13 cellular contexts compared by ENCODE assay signal in genomic region chr1:167298328-167298727, GRCh38.
"Had no signal": no experiment of that assay in that cellular context is flagged by ENCODE, and none has a peak within 500 bp of the region (broad histone marks: within the 10 kb centered on the region; RNA-seq: fewer than 3 reads in every experiment).

No MANE protein-coding gene starts in this region.

- H3K27me3 Mint-ChIP-seq: activated T-helper 17 cell treated with anti-CD3 and anti-CD28 coated beads, Interleukin-2, amount 50 U/mL, for 72 hours; memory B cell; T-helper 17 cell had no signal

- H3K9me3 ChIP-seq: pancreas, tibial artery had no signal

- H3K4me1 Mint-ChIP-seq: nephron had no signal

- H3K27ac Mint-ChIP-seq: activated T-helper 17 cell treated with anti-CD3 and anti-CD28 coated beads, Interleukin-2, amount 50 U/mL, for 72 hours; memory B cell had no signal

- DNase-seq: activated CD4-positive, alpha-beta T cell treated with anti-CD3 and anti-CD28 coated beads, Interleukin-2, amount 50 U/mL, for 1 hour; activated CD4-positive, CD25-positive, alpha-beta regulatory T cell; activated naive CD4-positive, alpha-beta T cell treated with anti-CD3 and anti-CD28 coated beads, Interleukin-2, amount 50 U/mL, for 16 hours; activated T-cell treated with anti-CD3 and anti-CD28 coated beads for 4 hours; anterior cingulate cortex; effector memory CD4-positive, alpha-beta T cell; left colon; pancreas; T-helper 17 cell; tibial artery had no signal

- H3K4me3 Mint-ChIP-seq: activated T-helper 17 cell treated with anti-CD3 and anti-CD28 coated beads, Interleukin-2, amount 50 U/mL, for 72 hours; memory B cell; nephron; T-helper 17 cell had no signal

- H3K4me3 ChIP-seq: pancreas, tibial artery had no signal

- H3K36me3 ChIP-seq: pancreas, tibial artery had no signal

- H3K9me3 Mint-ChIP-seq: activated T-helper 17 cell treated with anti-CD3 and anti-CD28 coated beads, Interleukin-2, amount 50 U/mL, for 72 hours; nephron had no signal

- H3K27me3 ChIP-seq: pancreas, tibial artery had no signal

- H3K27ac ChIP-seq: tibial artery had no signal
